In genomic region chr12:108570743-108571603, GRCh38 we compare ENCODE assay signal across 8 cellular contexts. TPM values are rescaled to one million over a fixed set of nuclear protein-coding genes. Genes with fewer than 3 reads are reported as not detected.
A peak's percentile ranks its signal among the peaks of the same experiment; 100 is the strongest.
DNase-seq lines count a peak whose midpoint lies in the region; ATAC-seq, FAIRE-seq and TF ChIP-seq lines count a peak whose summit lies in the region.

No MANE protein-coding gene starts in this region.

- intact Hi-C loops in Calu3 (cut with micrococcal nuclease; ENCODE audit: unreplicated experiment) = loop anchor here (2.0 kb wide), 1 partner anchor 48 kb away; no protein-coding TSS in a partner anchor

- no peak overlapping the region for H2AFZ ChIP-seq in astrocyte (ENCODE audit: low read depth, low read length)

- H3K9me3 ChIP-seq in astrocyte (ENCODE audit: insufficient read depth, low read depth, low read length) = no peaks in the 10 kb centered on the region

- BruUV-seq in Calu3 (replicated peaks; lab: Mats Ljungman, UMichigan) = no TSS peak

- H4K8ac ChIP-seq in mesendoderm (ENCODE audit: low read depth, low read length) = no peak overlapping the region

- H3K23ac ChIP-seq in mesendoderm (ENCODE audit: low read length) = no peak overlapping the region

- CTCF ChIA-PET in Calu3 (lab: Charles Lee) = interaction anchor here (1.0 kb wide), 1 partner anchor 47 kb away, joined by 3 read pairs; no protein-coding TSS in a partner anchor

- H3K9me3 Mint-ChIP-seq in Calu3 (ENCODE audit: low read depth, unreplicated experiment) (no peaks in the 10 kb centered on the region), astrocyte (ENCODE audit: unreplicated experiment) (peaks cover 3% of the 10 kb centered on the region)

- H3K27ac Mint-ChIP-seq in Calu3 (ENCODE audit: unreplicated experiment) = no peak overlapping the region
- peak overlapping the region; percentile 41 for H3K27ac Mint-ChIP-seq in astrocyte (ENCODE audit: unreplicated experiment)

- no peak overlapping the region for H3K56ac ChIP-seq in mesendoderm (ENCODE audit: low read length)

- H2BK5ac ChIP-seq in mesendoderm (ENCODE audit: low read length) = no peak overlapping the region

- H3K4me2 ChIP-seq in astrocyte (ENCODE audit: low read length) = no peak overlapping the region
- H3K4me2 ChIP-seq in mesendoderm (ENCODE audit: low read length) = no peak overlapping the region

- H3K4me1 Mint-ChIP-seq in Calu3 (ENCODE audit: low read depth, unreplicated experiment) (peaks cover 6% of the 10 kb centered on the region), astrocyte (ENCODE audit: low read depth, unreplicated experiment) (peaks cover 10% of the 10 kb centered on the region)

- no peak for ATAC-seq in GM21447 (IDR thresholded peaks at IDR 0.05; ENCODE audit: unreplicated experiment)

- H2BK15ac ChIP-seq in mesendoderm (replicated peaks; ENCODE audit: low read depth) = no peak overlapping the region

- H3K36me3 Mint-ChIP-seq in Calu3 (ENCODE audit: insufficient read depth, unreplicated experiment) (peaks cover 39% of the 10 kb centered on the region), astrocyte (ENCODE audit: low read depth, unreplicated experiment) (peaks cover 5% of the 10 kb centered on the region)

- no peak overlapping the region for H2BK120ac ChIP-seq in mesendoderm (ENCODE audit: low read depth, low read length)

- H3K9ac ChIP-seq in astrocyte (ENCODE audit: low read length) (no peak overlapping the region), mesendoderm (ENCODE audit: low read length) (no peak overlapping the region)

- H3K4ac ChIP-seq in mesendoderm (ENCODE audit: low read depth, low read length) = no peak overlapping the region

- H4K5ac ChIP-seq in mesendoderm (ENCODE audit: low read length) = no peak overlapping the region

- peaks cover 27% of the 10 kb centered on the region for H3K36me3 ChIP-seq in astrocyte (ENCODE audit: insufficient read depth, low read length)
- peaks cover 1% of the 10 kb centered on the region for H3K36me3 ChIP-seq in mesendoderm (ENCODE audit: control insufficient read depth, insufficient read depth, low read length)

- H3K27me3 Mint-ChIP-seq in Calu3 (ENCODE audit: unreplicated experiment) = peaks cover 23% of the 10 kb centered on the region
- H3K27me3 Mint-ChIP-seq in astrocyte (ENCODE audit: low read depth, unreplicated experiment) = no peaks in the 10 kb centered on the region

- H3K27me3 ChIP-seq in HL-60 (ENCODE audit: insufficient read depth, poor library complexity, severe bottlenecking) = no peaks in the 10 kb centered on the region
- no peaks in the 10 kb centered on the region for H3K27me3 ChIP-seq in astrocyte (ENCODE audit: insufficient read depth, low read length)
- no peaks in the 10 kb centered on the region for H3K27me3 ChIP-seq in mesendoderm (ENCODE audit: insufficient read depth, low read length, poor library complexity)

- TF ChIP-seq CTCF in Calu3 (IDR thresholded peaks at IDR 0.05; ENCODE audit: unreplicated experiment) (peak; percentile 16), HL-60 (IDR thresholded peaks at IDR 0.05; ENCODE audit: insufficient read depth, low read length) (peak; percentile 14), astrocyte (IDR thresholded peaks at IDR 0.05; ENCODE audit: insufficient read depth, low read depth, low read length) (peak; percentile 49)

- no peak overlapping the region for H3K4me3 Mint-ChIP-seq in Calu3 (ENCODE audit: low read depth, unreplicated experiment)
- no peak overlapping the region for H3K4me3 Mint-ChIP-seq in astrocyte (ENCODE audit: unreplicated experiment)

- no peak overlapping the region for H3K18ac ChIP-seq in mesendoderm (ENCODE audit: low read length)

- no peak for DNase-seq in Calu3
- peak in 1 of 2 experiments; percentile 23 for DNase-seq in HL-60 (ENCODE audit: low read depth in 1 of 2, low spot score in 1 of 2)
- no peak for DNase-seq in astrocyte (ENCODE audit: low read depth)
- peak; percentile 43 for DNase-seq in mesendoderm
- DNase-seq in LoVo (ENCODE audit: low spot score) = no peak
- no peak for DNase-seq in central memory CD4-positive, alpha-beta T cell
- DNase-seq in epidermal melanocyte (ENCODE audit: insufficient read length, low spot score) = no peak

- H3K4me3 ChIP-seq in HL-60 (replicated peaks; ENCODE audit: insufficient read depth, low read length) (no peak overlapping the region), astrocyte (ENCODE audit: insufficient read depth, low read depth, low read length) (no peak overlapping the region), mesendoderm (ENCODE audit: low read length) (no peak overlapping the region)

- H3K4me1 ChIP-seq in astrocyte (ENCODE audit: insufficient read depth, low read length) (peaks cover 3% of the 10 kb centered on the region), mesendoderm (ENCODE audit: control insufficient read depth, low read depth, low read length) (no peaks in the 10 kb centered on the region)

- H3K79me2 ChIP-seq in astrocyte (ENCODE audit: insufficient read depth, low read length) (no peaks in the 10 kb centered on the region), mesendoderm (ENCODE audit: control insufficient read depth, insufficient read depth, low read length) (no peaks in the 10 kb centered on the region)

- no peaks in the 10 kb centered on the region for H3K79me1 ChIP-seq in mesendoderm (ENCODE audit: low read length)

- H4K20me1 ChIP-seq in astrocyte (ENCODE audit: insufficient read depth, low read length) = no peaks in the 10 kb centered on the region

- no peak for FAIRE-seq in astrocyte (lab: Jason Lieb, UNC)

- H2AK5ac ChIP-seq in mesendoderm (ENCODE audit: low read length) = no peak overlapping the region

- WGBS in mesendoderm (ENCODE audit: extremely low coverage, insufficient coverage, low lambda C conversion rate) = no CpG with 5 or more reads among the region's 3 CpGs

- no peak overlapping the region for H3K27ac ChIP-seq in HL-60 (replicated peaks)
- H3K27ac ChIP-seq in astrocyte (ENCODE audit: low read depth, low read length) = no peak overlapping the region
- no peak overlapping the region for H3K27ac ChIP-seq in mesendoderm (ENCODE audit: low read depth, low read length)

RNA-seq across cellular contexts. Expression of gene ISCU, which starts 8.6 kb away (rescaled TPM):
- total RNA-seq in Calu3 (2022) (71.6 and 85.8 TPM in 2 replicates), astrocyte (121 and 124 TPM in 2 replicates)
- polyA plus RNA-seq in mesendoderm (2013, experiment 1 of 2) = 67.0 TPM
- 63.2 TPM for polyA plus RNA-seq in mesendoderm (2013, experiment 2 of 2)

RNA-seq across cellular contexts. Expression of gene SART3, which starts 10.0 kb away (rescaled TPM):
- total RNA-seq in Calu3 (2022) (91.7 and 98.7 TPM in 2 replicates), astrocyte (39.9 and 48.4 TPM in 2 replicates)
- 44.4 TPM for polyA plus RNA-seq in mesendoderm (2013, experiment 1 of 2)
- 44.8 TPM for polyA plus RNA-seq in mesendoderm (2013, experiment 2 of 2)

RNA-seq across cellular contexts. Expression of gene TMEM119, which starts 26.9 kb away (rescaled TPM):
- total RNA-seq in Calu3 (2022) (not detected in 2 replicates), astrocyte (0.91 and 1.8 TPM in 2 replicates)
- 0.14 TPM for polyA plus RNA-seq in mesendoderm (2013, experiment 1 of 2)
- polyA plus RNA-seq in mesendoderm (2013, experiment 2 of 2) = 0.13 TPM

RNA-seq across cellular contexts. Expression of gene FICD, which starts 55.9 kb away (rescaled TPM):
- 14.3 and 15.4 TPM in 2 replicates for total RNA-seq in Calu3 (2022)
- total RNA-seq in astrocyte = 3.5 and 4.7 TPM in 2 replicates
- polyA plus RNA-seq in mesendoderm (2013, experiment 1 of 2) = 2.1 TPM
- 2.2 TPM for polyA plus RNA-seq in mesendoderm (2013, experiment 2 of 2)
